In the genomic region with DNA sequence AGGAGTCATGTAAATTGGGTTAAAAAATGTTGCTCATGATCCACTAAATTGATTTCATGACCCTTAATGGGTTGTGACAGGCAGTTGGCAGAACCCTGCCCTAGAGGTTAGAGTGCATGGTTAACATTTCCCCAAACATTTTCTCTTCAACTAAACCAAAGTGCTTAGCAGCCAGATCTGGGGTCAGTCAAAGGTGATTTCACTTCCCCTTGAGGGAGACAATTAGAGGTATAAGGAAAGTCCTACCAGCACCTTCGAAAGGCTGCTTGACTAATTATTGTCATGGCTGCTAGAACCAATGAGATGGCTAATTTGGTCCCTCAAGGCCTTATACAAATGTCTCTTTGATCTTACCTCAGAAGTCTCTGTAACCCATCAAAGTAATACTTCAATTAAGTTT, we compare ENCODE assay signal across 18 cellular contexts. TPM values are rescaled to one million over a fixed set of nuclear protein-coding genes. Genes with fewer than 3 reads are reported as not detected.
A peak's percentile ranks its signal among the peaks of the same experiment; 100 is the strongest.
DNase-seq lines count a peak whose midpoint lies in the region; ATAC-seq and TF ChIP-seq lines count a peak whose summit lies in the region.
"Had no signal": no experiment of that assay in that cellular context is flagged by ENCODE, and none has a peak within 500 bp of the region (broad histone marks: within the 10 kb centered on the region; RNA-seq: fewer than 3 reads in every experiment).

No MANE protein-coding gene starts in this region.

- no peak overlapping the region for H3K4me3 Mint-ChIP-seq in stimulated activated naive B cell treated with anti-CD40 and anti-IgM and Interleukin-4, amounts not matched to agents 10 μg/mL and 1 μg/mL and 100 μg/mL, for 72 hours
- no peak overlapping the region for H3K4me3 Mint-ChIP-seq in naive thymus-derived CD8-positive, alpha-beta T cell
- H3K4me3 Mint-ChIP-seq: activated naive CD4-positive, alpha-beta T cell treated with anti-CD3 and anti-CD28 coated beads, Interleukin-2, amount 10 ng/mL, durations not matched to agents 7 days and 5 days; stimulated activated naive CD8-positive, alpha-beta T cell treated with anti-CD3 and anti-CD28 coated beads, Interleukin-15, Interleukin-2, amounts not matched to agents 100 ng/mL and 50 ng/mL, for 24 hours; WTC11 had no signal

- POLR2A ChIA-PET in naive thymus-derived CD8-positive, alpha-beta T cell (lab: Charles Lee) = no interaction called here

- no peak overlapping the region for H3K9ac ChIP-seq in MM.1S (ENCODE audit: low read length)

- no peaks in the 10 kb centered on the region for H3K36me3 ChIP-seq in MM.1S (replicated peaks; ENCODE audit: insufficient read depth, low read length)
- H3K36me3 ChIP-seq: Peyer's patch, spleen had no signal

- H4K20me1 ChIP-seq in MM.1S (ENCODE audit: insufficient read depth, low read length) = no peaks in the 10 kb centered on the region

- no peak overlapping the region for H2AFZ ChIP-seq in MM.1S (ENCODE audit: low read length)

- no peaks in the 10 kb centered on the region for H3F3A ChIP-seq in MM.1S (ENCODE audit: insufficient read depth, low read length)

- no peak for TF ChIP-seq CTCF in MM.1S (IDR thresholded peaks at IDR 0.05; ENCODE audit: low read length)

- H3K27me3 Mint-ChIP-seq in stimulated activated naive B cell treated with anti-CD40 and anti-IgM and Interleukin-4, amounts not matched to agents 10 μg/mL and 1 μg/mL and 100 μg/mL, for 72 hours = peaks cover 0 to under 1% of the 10 kb centered on the region in 2 donors
- H3K27me3 Mint-ChIP-seq in naive thymus-derived CD8-positive, alpha-beta T cell = no peaks in the 10 kb centered on the region
- H3K27me3 Mint-ChIP-seq: activated naive CD4-positive, alpha-beta T cell treated with anti-CD3 and anti-CD28 coated beads, Interleukin-2, amount 10 ng/mL, durations not matched to agents 7 days and 5 days; stimulated activated naive CD8-positive, alpha-beta T cell treated with anti-CD3 and anti-CD28 coated beads, Interleukin-15, Interleukin-2, amounts not matched to agents 100 ng/mL and 50 ng/mL, for 24 hours had no signal

- no peak overlapping the region for H3K4me3 ChIP-seq in MM.1S (ENCODE audit: low read length)
- H3K4me3 ChIP-seq: Peyer's patch, spleen had no signal

- H3K9me3 Mint-ChIP-seq in stimulated activated naive B cell treated with anti-CD40 and anti-IgM and Interleukin-4, amounts not matched to agents 10 μg/mL and 1 μg/mL and 100 μg/mL, for 72 hours = no peaks in the 10 kb centered on the region
- no peaks in the 10 kb centered on the region for H3K9me3 Mint-ChIP-seq in naive thymus-derived CD8-positive, alpha-beta T cell
- H3K9me3 Mint-ChIP-seq: activated naive CD4-positive, alpha-beta T cell treated with anti-CD3 and anti-CD28 coated beads, Interleukin-2, amount 10 ng/mL, durations not matched to agents 7 days and 5 days; stimulated activated naive CD8-positive, alpha-beta T cell treated with anti-CD3 and anti-CD28 coated beads, Interleukin-15, Interleukin-2, amounts not matched to agents 100 ng/mL and 50 ng/mL, for 24 hours; WTC11 had no signal

- no peak overlapping the region for H3K27ac ChIP-seq in MM.1S (ENCODE audit: low read length)
- H3K27ac ChIP-seq: 22Rv1, Peyer's patch, spleen had no signal

- H3K79me2 ChIP-seq in MM.1S (ENCODE audit: low read length) = no peaks in the 10 kb centered on the region

- H3K9me3 ChIP-seq in MM.1S (replicated peaks; ENCODE audit: insufficient read depth, low read length) = no peaks in the 10 kb centered on the region
- H3K9me3 ChIP-seq: Peyer's patch, spleen had no signal

- no peak overlapping the region for H3K4me2 ChIP-seq in MM.1S (ENCODE audit: low read depth, low read length)

- H3K36me3 Mint-ChIP-seq in stimulated activated naive B cell treated with anti-CD40 and anti-IgM and Interleukin-4, amounts not matched to agents 10 μg/mL and 1 μg/mL and 100 μg/mL, for 72 hours = no peaks in the 10 kb centered on the region
- no peaks in the 10 kb centered on the region for H3K36me3 Mint-ChIP-seq in naive thymus-derived CD8-positive, alpha-beta T cell
- H3K36me3 Mint-ChIP-seq: activated naive CD4-positive, alpha-beta T cell treated with anti-CD3 and anti-CD28 coated beads, Interleukin-2, amount 10 ng/mL, durations not matched to agents 7 days and 5 days; WTC11 had no signal

- H3K27ac Mint-ChIP-seq in stimulated activated naive B cell treated with anti-CD40 and anti-IgM and Interleukin-4, amounts not matched to agents 10 μg/mL and 1 μg/mL and 100 μg/mL, for 72 hours = no peak overlapping the region
- H3K27ac Mint-ChIP-seq in naive thymus-derived CD8-positive, alpha-beta T cell = no peak overlapping the region
- H3K27ac Mint-ChIP-seq: activated naive CD4-positive, alpha-beta T cell treated with anti-CD3 and anti-CD28 coated beads, Interleukin-2, amount 10 ng/mL, durations not matched to agents 7 days and 5 days; stimulated activated naive CD8-positive, alpha-beta T cell treated with anti-CD3 and anti-CD28 coated beads, Interleukin-15, Interleukin-2, amounts not matched to agents 100 ng/mL and 50 ng/mL, for 24 hours; WTC11 had no signal

- H3K4me1 ChIP-seq in MM.1S (ENCODE audit: low read length) = no peaks in the 10 kb centered on the region
- H3K4me1 ChIP-seq: Peyer's patch, spleen had no signal

- DNase-seq in SIG-M5 treated with dmso at 0.1 percent for 504 hours (lab: John Stamatoyannopoulos, UW; ENCODE audit: unreplicated experiment) (peak; percentile 8), SIG-M5 (lab: John Stamatoyannopoulos, UW) (no peak), MM.1S (no peak), T-helper 2 cell (no peak)
- peak; percentile 10 for DNase-seq in stimulated activated naive B cell treated with anti-CD40 and anti-IgM and Interleukin-4, amounts not matched to agents 10 μg/mL and 1 μg/mL and 100 μg/mL, for 72 hours
- DNase-seq in naive thymus-derived CD8-positive, alpha-beta T cell = no peak
- DNase-seq: activated naive CD4-positive, alpha-beta T cell treated with anti-CD3 and anti-CD28 coated beads, Interleukin-2, amount 10 ng/mL, durations not matched to agents 7 days and 5 days; DND-41; effector CD4-positive, alpha-beta T cell; hypothalamus; NCI-H1092; Peyer's patch; spleen had no signal

- no peaks in the 10 kb centered on the region for H3K27me3 ChIP-seq in MM.1S (replicated peaks; ENCODE audit: insufficient read depth, low read length)
- H3K27me3 ChIP-seq: Peyer's patch, spleen had no signal

- H3K9me2 ChIP-seq in MM.1S (replicated peaks; ENCODE audit: insufficient read depth, low read length) = no peaks in the 10 kb centered on the region

- peaks cover 8 to 12% of the 10 kb centered on the region in 2 donors for H3K4me1 Mint-ChIP-seq in stimulated activated naive B cell treated with anti-CD40 and anti-IgM and Interleukin-4, amounts not matched to agents 10 μg/mL and 1 μg/mL and 100 μg/mL, for 72 hours
- H3K4me1 Mint-ChIP-seq in naive thymus-derived CD8-positive, alpha-beta T cell = no peaks in the 10 kb centered on the region
- H3K4me1 Mint-ChIP-seq: activated naive CD4-positive, alpha-beta T cell treated with anti-CD3 and anti-CD28 coated beads, Interleukin-2, amount 10 ng/mL, durations not matched to agents 7 days and 5 days; WTC11 had no signal

- ATAC-seq in HG02642 (IDR thresholded peaks at IDR 0.05; ENCODE audit: poor library complexity, unreplicated experiment) (peak; percentile 86), HG03442 (IDR thresholded peaks at IDR 0.05; ENCODE audit: unreplicated experiment) (peak; percentile 83)
- ATAC-seq in stimulated activated naive B cell treated with anti-CD40 and anti-IgM and Interleukin-4, amounts not matched to agents 10 μg/mL and 1 μg/mL and 100 μg/mL, for 72 hours (replicated peaks) = peak; percentile 94 to 95
- ATAC-seq in naive thymus-derived CD8-positive, alpha-beta T cell = no peak
- ATAC-seq: WTC11 had no signal

RNA-seq across cellular contexts. Expression of a gene that starts 30.9 kb away (rescaled TPM):
- 10 to 100 TPM; 38.6 to 42.3 TPM for total RNA-seq in naive thymus-derived CD8-positive, alpha-beta T cell
- polyA plus RNA-seq in naive thymus-derived CD8-positive, alpha-beta T cell = 1 to 10 TPM; 4.1 to 7.4 (median 6.5) TPM

Comparison
In these comparisons a context has a peak if more than half of its experiments do, and no peak if none do; other contexts are left out.
1. DNase-seq: peak in SIG-M5 treated with dmso at 0.1 percent for 504 hours (single experiment) and stimulated activated naive B cell treated with anti-CD40 and anti-IgM and Interleukin-4, amounts not matched to agents 10 μg/mL and 1 μg/mL and 100 μg/mL, for 72 hours (single experiment); none in SIG-M5 (single experiment), MM.1S (single experiment), naive thymus-derived CD8-positive, alpha-beta T cell (0 of 10) and T-helper 2 cell (0 of 5).
2. ATAC-seq: peak in HG02642 (single experiment), HG03442 (single experiment) and stimulated activated naive B cell treated with anti-CD40 and anti-IgM and Interleukin-4, amounts not matched to agents 10 μg/mL and 1 μg/mL and 100 μg/mL, for 72 hours (2 of 2); none in naive thymus-derived CD8-positive, alpha-beta T cell (0 of 2).